Comparison of ENCODE assay signal across 8 cellular contexts in the genomic region with DNA sequence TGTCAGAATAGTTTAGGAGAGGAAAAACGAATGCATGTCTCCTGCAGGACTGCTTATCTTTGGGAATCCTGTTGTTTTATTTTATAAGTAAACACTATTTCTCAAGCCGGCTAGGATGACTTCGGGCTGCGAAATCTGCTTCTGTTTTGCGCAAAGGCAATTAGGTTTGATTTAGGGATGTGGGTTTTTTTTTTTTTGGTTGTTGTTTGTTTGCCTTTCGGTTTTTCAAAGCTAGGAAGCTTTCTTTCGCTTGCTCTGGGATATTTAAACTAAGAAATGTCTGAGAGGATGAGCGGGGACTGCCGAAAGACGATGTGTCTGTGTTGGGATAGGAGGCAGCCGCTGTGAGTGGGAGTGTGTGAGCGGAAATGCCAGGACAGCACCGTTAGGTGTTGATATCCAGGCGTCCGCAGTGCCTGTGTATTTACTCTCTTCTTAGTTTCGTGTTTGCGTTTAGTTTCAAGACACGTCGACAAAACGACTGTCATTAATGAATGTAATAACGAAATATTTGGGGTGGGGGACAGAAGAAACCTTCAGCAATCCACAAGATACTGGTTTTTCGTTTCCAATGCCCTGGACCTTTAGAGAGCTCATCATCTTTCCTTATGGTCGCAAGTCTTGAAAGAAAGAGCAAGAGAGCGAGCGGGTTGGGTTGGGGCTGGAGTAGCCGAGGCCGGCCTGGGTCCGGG. TPM values are rescaled to one million over a fixed set of nuclear protein-coding genes. Genes with fewer than 3 reads are reported as not detected.
DNase-seq lines count a peak whose midpoint lies in the region; ATAC-seq and TF ChIP-seq lines count a peak whose summit lies in the region.

No MANE protein-coding gene starts in this region.

- TF ChIP-seq CTCF in OCI-LY3 (IDR thresholded peaks at IDR 0.05; ENCODE audit: low read depth, low read length) (no peak), esophagus muscularis mucosa (IDR thresholded peaks at IDR 0.05) (no peak), smooth muscle cell (IDR thresholded peaks at IDR 0.05; ENCODE audit: borderline replicate concordance, insufficient read depth, poor library complexity, severe bottlenecking) (no peak)

- 5% methylated on average over 24 of the region's 28 CpGs for WGBS in esophagus muscularis mucosa
- WGBS in smooth muscle cell (ENCODE audit: low lambda C conversion rate): 6% methylated on average over 28 of the region's 28 CpGs

- H3K27me3 ChIP-seq in OCI-LY3 (ENCODE audit: low read depth, low read length) (no peaks in the 10 kb centered on the region), esophagus muscularis mucosa (peaks cover 0 to 92% (median 3%) of the 10 kb centered on the region in 4 donors), smooth muscle cell (ENCODE audit: low read depth) (peaks cover 98% of the 10 kb centered on the region)

- intact Hi-C loops in esophagus muscularis mucosa (cut with DNase I): no loop called here

- peaks cover 41% of the 10 kb centered on the region for H3K36me3 ChIP-seq in OCI-LY3 (replicated peaks; ENCODE audit: low read depth, low read length)
- H3K36me3 ChIP-seq in esophagus muscularis mucosa: peaks cover 0 to 20% (median 7%) of the 10 kb centered on the region in 4 donors
- no peaks in the 10 kb centered on the region for H3K36me3 ChIP-seq in smooth muscle cell (ENCODE audit: low read depth)

- TF ChIP-seq EP300 in esophagus muscularis mucosa (IDR thresholded peaks at IDR 0.05): no peak

- H3K4me2 ChIP-seq in OCI-LY3 (ENCODE audit: low read length) (peak overlapping the region; percentile 87), smooth muscle cell (peak overlapping the region; percentile 88)

- ATAC-seq in HG03097 (IDR thresholded peaks at IDR 0.05; ENCODE audit: low FRiP score, unreplicated experiment) (no peak), HG02981 (IDR thresholded peaks at IDR 0.05; ENCODE audit: unreplicated experiment) (no peak)

- peak overlapping the region; percentile 91 for H3K4me3 ChIP-seq in OCI-LY3 (ENCODE audit: low read length)
- peak overlapping the region; percentile 52 to 68 (median 57) for H3K4me3 ChIP-seq in esophagus muscularis mucosa
- peak overlapping the region; percentile 45 for H3K4me3 ChIP-seq in smooth muscle cell

- no peaks in the 10 kb centered on the region for H3F3A ChIP-seq in smooth muscle cell (ENCODE audit: low read depth)

- H3K27ac ChIP-seq in OCI-LY3 (ENCODE audit: low read length): peak overlapping the region; percentile 70
- peak overlapping the region; percentile 78 to 82 (median 80) for H3K27ac ChIP-seq in esophagus muscularis mucosa (replicated peaks in 1 of 4)
- H3K27ac ChIP-seq in smooth muscle cell (ENCODE audit: low read depth): no peak overlapping the region

- peaks cover 28% of the 10 kb centered on the region for H3K4me1 ChIP-seq in OCI-LY3 (ENCODE audit: low read length)
- H3K4me1 ChIP-seq in esophagus muscularis mucosa: peaks cover 54 to 71% (median 69%) of the 10 kb centered on the region in 4 donors
- peaks cover 41% of the 10 kb centered on the region for H3K4me1 ChIP-seq in smooth muscle cell (ENCODE audit: low read depth)

- H3K9me3 ChIP-seq in OCI-LY3 (ENCODE audit: insufficient read depth, low read length) (no peaks in the 10 kb centered on the region), esophagus muscularis mucosa (no peaks in the 10 kb centered on the region), smooth muscle cell (replicated peaks; ENCODE audit: low read depth) (no peaks in the 10 kb centered on the region)

- H2AFZ ChIP-seq in OCI-LY3 (ENCODE audit: low read depth, low read length) (peak overlapping the region; percentile 44; the same call in 1 of the 2 replicates), smooth muscle cell (ENCODE audit: low read depth) (no peak overlapping the region)

- H4K20me1 ChIP-seq in OCI-LY3 (ENCODE audit: insufficient read depth, low read length) (peaks cover 12% of the 10 kb centered on the region; the same call in 1 of the 2 replicates), smooth muscle cell (ENCODE audit: low read depth) (peaks cover 23% of the 10 kb centered on the region)

- H3K9ac ChIP-seq in OCI-LY3 (ENCODE audit: low read length) (peak overlapping the region; percentile 86), smooth muscle cell (ENCODE audit: low read depth) (no peak overlapping the region)

- H3K79me2 ChIP-seq in OCI-LY3 (ENCODE audit: low read length) (peaks cover 55% of the 10 kb centered on the region), smooth muscle cell (ENCODE audit: low read depth) (no peaks in the 10 kb centered on the region)

- no peak for TF ChIP-seq POLR2A in esophagus muscularis mucosa (IDR thresholded peaks at IDR 0.05; ENCODE audit: low read depth)

- DNase-seq in NOMO-1 treated with DMSO at 0.1 percent for 48 hours (lab: John Stamatoyannopoulos, UW; ENCODE audit: unreplicated experiment) (peak; percentile 8), NOMO-1 treated with dmso at 0.1 percent for 144 hours (lab: John Stamatoyannopoulos, UW; ENCODE audit: unreplicated experiment) (no peak), esophagus muscularis mucosa (ENCODE audit: extremely low spot score) (no peak), smooth muscle cell (lab: John Stamatoyannopoulos, UW; ENCODE audit: unreplicated experiment) (no peak)
- DNase-seq in activated CD4-positive, alpha-beta T cell treated with anti-CD3 and anti-CD28 coated beads, Interleukin-2, amount 50 U/mL, for 1 hour: no peak

RNA-seq across cellular contexts. Expression of a gene that starts 0.6 kb away (rescaled TPM):
- 1 to 10 TPM; 1.8 to 5.1 (median 4.2) TPM for total RNA-seq in esophagus muscularis mucosa
- 0.22 and 0.45 TPM in 2 replicates for total RNA-seq in smooth muscle cell
- polyA plus RNA-seq in smooth muscle cell: 0.35 TPM in 1 of 2 replicates, not detected in the other

RNA-seq across cellular contexts. Expression of a gene that starts 25.9 kb away (rescaled TPM):
- total RNA-seq in esophagus muscularis mucosa: 100 to 1,000 TPM in 3 of 4 donors, 10 to 100 TPM in 1; 98.7 to 137 (median 130) TPM
- 79.4 and 98.0 TPM in 2 replicates for total RNA-seq in smooth muscle cell
- 110 and 119 TPM in 2 replicates for polyA plus RNA-seq in smooth muscle cell
